In genomic region chr1:47895436-47895835, GRCh38 we compare ENCODE assay signal across 14 cellular contexts.
"Had no signal": no experiment of that assay in that cellular context is flagged by ENCODE, and none has a peak within 500 bp of the region (broad histone marks: within the 10 kb centered on the region; RNA-seq: fewer than 3 reads in every experiment).

No MANE protein-coding gene starts in this region.

- H3K27ac ChIP-seq: ascending aorta, lower lobe of right lung, prostate gland, upper lobe of left lung had no signal

- H3K27ac Mint-ChIP-seq: activated naive CD4-positive, alpha-beta T cell treated with anti-CD3 and anti-CD28 coated beads for 36 hours; activated T-helper 17 cell treated with anti-CD3 and anti-CD28 coated beads, Interleukin-2, amount 50 U/mL, for 72 hours; stimulated activated naive CD8-positive, alpha-beta T cell treated with anti-CD3 and anti-CD28 coated beads, Interleukin-15, Interleukin-2, amounts not matched to agents 100 ng/mL and 50 ng/mL, for 24 hours had no signal

- DNase-seq: activated CD4-positive, alpha-beta T cell treated with anti-CD3 and anti-CD28 coated beads for 1 hour; activated CD4-positive, alpha-beta T cell treated with anti-CD3 and anti-CD28 coated beads, Interleukin-2, amount 50 U/mL, for 4 hours; activated naive CD4-positive, alpha-beta T cell treated with anti-CD3 and anti-CD28 coated beads for 36 hours; activated T-cell treated with anti-CD3 and anti-CD28 coated beads for 4 hours; erythroblast; lower lobe of right lung; midbrain; right cardiac atrium; T-helper 1 cell had no signal

- H3K4me3 Mint-ChIP-seq: activated naive CD4-positive, alpha-beta T cell treated with anti-CD3 and anti-CD28 coated beads for 36 hours; activated T-helper 17 cell treated with anti-CD3 and anti-CD28 coated beads, Interleukin-2, amount 50 U/mL, for 72 hours; stimulated activated naive CD8-positive, alpha-beta T cell treated with anti-CD3 and anti-CD28 coated beads, Interleukin-15, Interleukin-2, amounts not matched to agents 100 ng/mL and 50 ng/mL, for 24 hours had no signal

- H3K27me3 ChIP-seq: ascending aorta, upper lobe of left lung had no signal

- H3K4me1 ChIP-seq: lower lobe of right lung, prostate gland, upper lobe of left lung had no signal

- H3K36me3 ChIP-seq: ascending aorta, lower lobe of right lung, prostate gland, upper lobe of left lung had no signal

- H3K9me3 Mint-ChIP-seq: activated naive CD4-positive, alpha-beta T cell treated with anti-CD3 and anti-CD28 coated beads for 36 hours; activated T-helper 17 cell treated with anti-CD3 and anti-CD28 coated beads, Interleukin-2, amount 50 U/mL, for 72 hours; stimulated activated naive CD8-positive, alpha-beta T cell treated with anti-CD3 and anti-CD28 coated beads, Interleukin-15, Interleukin-2, amounts not matched to agents 100 ng/mL and 50 ng/mL, for 24 hours had no signal

- H3K9me3 ChIP-seq: ascending aorta, lower lobe of right lung, prostate gland, upper lobe of left lung had no signal

- H3K4me1 Mint-ChIP-seq: activated T-helper 17 cell treated with anti-CD3 and anti-CD28 coated beads, Interleukin-2, amount 50 U/mL, for 72 hours had no signal

- H3K4me3 ChIP-seq: ascending aorta, lower lobe of right lung, prostate gland, upper lobe of left lung had no signal
